Comparison of ENCODE assay signal across 18 cellular contexts in the genomic region with DNA sequence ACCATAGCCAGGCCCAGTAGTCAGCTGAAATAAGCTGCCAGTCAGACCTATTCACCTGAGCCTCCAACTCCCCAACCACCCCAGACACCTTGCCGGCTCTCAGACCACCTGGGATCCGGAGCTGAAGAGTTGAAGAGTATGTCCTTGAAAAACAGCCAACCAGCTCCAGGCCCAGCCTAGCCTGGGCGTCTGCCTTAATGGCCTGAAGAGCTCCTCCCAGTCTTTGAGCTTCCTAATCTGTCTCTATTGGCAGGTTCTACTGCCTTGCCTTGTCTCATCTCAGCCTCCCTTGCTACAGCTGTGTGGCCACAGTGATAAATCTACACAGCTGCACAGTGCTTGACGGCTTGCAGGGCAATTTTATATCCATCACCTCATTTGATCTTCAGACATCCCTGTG. TPM values are rescaled to one million over a fixed set of nuclear protein-coding genes. Genes with fewer than 3 reads are reported as not detected.
"Had no signal": no experiment of that assay in that cellular context is flagged by ENCODE, and none has a peak within 500 bp of the region (broad histone marks: within the 10 kb centered on the region; RNA-seq: fewer than 3 reads in every experiment).

No MANE protein-coding gene starts in this region.

- H3K27ac ChIP-seq: cardiac muscle cell, dorsolateral prefrontal cortex, epithelial cell of prostate, neural progenitor cell, prostate gland, stomach had no signal

- H3K4me3 ChIP-seq: cardiac muscle cell, dorsolateral prefrontal cortex, mucosa of descending colon, neural progenitor cell, prostate gland, stomach had no signal

- H3K4me1 ChIP-seq: neural progenitor cell, prostate gland had no signal

- FAIRE-seq: kidney, small intestine had no signal

- H3K9ac ChIP-seq: neural progenitor cell had no signal

- H3K27me3 ChIP-seq: cardiac muscle cell, neural progenitor cell had no signal

- H3K4me2 ChIP-seq: neural progenitor cell had no signal

- H3K9me3 ChIP-seq: mucosa of descending colon, prostate gland, stomach had no signal

- H2AFZ ChIP-seq: neural progenitor cell had no signal

- H3K36me3 ChIP-seq: cardiac muscle cell, neural progenitor cell, prostate gland, stomach had no signal

- DNase-seq: kidney had no signal

RNA-seq across cellular contexts. Expression of a gene that starts 19.9 kb away (rescaled TPM):
- total RNA-seq: activated CD4-positive, alpha-beta memory T cell treated with anti-CD3 and anti-CD28 coated beads, Interleukin-2, amount 10 ng/mL, durations not matched to agents 7 days and 5 days; activated CD8-positive, alpha-beta memory T cell treated with anti-CD3 and anti-CD28 coated beads, Interleukin-2, amount 10 ng/mL, durations not matched to agents 7 days and 5 days; activated naive CD8-positive, alpha-beta T cell treated with anti-CD3 and anti-CD28 coated beads, Interleukin-2, amount 10 ng/mL, durations not matched to agents 7 days and 5 days; cardiac muscle cell; dorsolateral prefrontal cortex; fibroblast of lung; kidney; left lobe of liver; mucosa of descending colon; naive thymus-derived CD4-positive, alpha-beta T cell; osteoblast; prostate gland; stomach; temporal lobe had no signal
- polyA plus RNA-seq: cardiac muscle cell; fibroblast of lung; mammary epithelial cell; naive thymus-derived CD4-positive, alpha-beta T cell; small intestine; stomach had no signal

RNA-seq across cellular contexts. Expression of a gene that starts 32.5 kb away (rescaled TPM):
- total RNA-seq: activated CD4-positive, alpha-beta memory T cell treated with anti-CD3 and anti-CD28 coated beads, Interleukin-2, amount 10 ng/mL, durations not matched to agents 7 days and 5 days; activated CD8-positive, alpha-beta memory T cell treated with anti-CD3 and anti-CD28 coated beads, Interleukin-2, amount 10 ng/mL, durations not matched to agents 7 days and 5 days; activated naive CD8-positive, alpha-beta T cell treated with anti-CD3 and anti-CD28 coated beads, Interleukin-2, amount 10 ng/mL, durations not matched to agents 7 days and 5 days; cardiac muscle cell; fibroblast of lung; kidney; left lobe of liver; mammary epithelial cell; mucosa of descending colon; naive thymus-derived CD4-positive, alpha-beta T cell; osteoblast; stomach; temporal lobe had no signal
- polyA plus RNA-seq: cardiac muscle cell; fibroblast of lung; mammary epithelial cell; naive thymus-derived CD4-positive, alpha-beta T cell; small intestine; stomach had no signal
